Comparison of ENCODE assay signal across 1 cellular context in the genomic region with DNA sequence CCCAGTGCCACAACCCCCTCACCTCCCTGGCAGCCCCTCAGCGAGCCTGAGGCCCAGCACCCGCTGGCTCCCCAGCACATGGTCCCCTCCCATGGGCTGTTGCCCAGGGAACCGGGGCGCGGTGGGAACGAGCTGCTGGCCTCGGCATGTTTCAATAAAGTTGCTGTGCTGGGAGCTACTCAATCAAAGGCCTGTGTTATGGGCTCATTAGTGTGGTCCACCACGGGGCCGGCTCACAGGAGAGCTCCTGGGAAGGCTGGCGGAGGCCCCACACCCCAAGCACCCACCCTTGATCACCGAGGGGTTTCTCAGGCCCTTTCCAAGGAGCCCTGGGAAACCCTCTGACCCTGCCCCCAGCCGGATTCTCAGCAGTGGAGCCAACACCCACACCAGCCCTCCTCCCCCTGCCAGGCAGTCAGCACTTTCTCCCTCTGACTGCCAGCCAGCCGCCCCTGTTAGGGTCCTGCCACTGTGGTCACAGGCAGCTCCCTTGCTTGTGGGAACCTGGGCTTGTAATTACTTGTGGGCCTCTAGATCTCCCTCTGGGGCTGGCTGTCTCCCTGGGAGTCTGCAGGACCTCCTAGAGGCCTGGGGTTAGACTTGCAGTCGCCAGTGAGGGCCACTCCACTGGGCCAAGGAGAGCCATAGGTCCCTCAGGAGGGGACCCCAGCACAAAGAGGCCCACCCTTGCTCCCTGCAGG.
TF ChIP-seq lines count a peak whose summit lies in the region.

No MANE protein-coding gene starts in this region.

TF ChIP-seq in IMR-90, 13 proteins besides CTCF, POLR2A, EP300 and RAD21 (continued from another document):
- TF ChIP-seq MXI1 (IDR thresholded peaks at IDR 0.05; ENCODE audit: borderline replicate concordance, low read depth, low read length) = no peak
